ENCODE assay signal across 3 cellular contexts in genomic region chr10:4781955-4782354, GRCh38.
TF ChIP-seq lines count a peak whose summit lies in the region.

No MANE protein-coding gene starts in this region.

TF ChIP-seq in SK-N-SH, 30 proteins besides CTCF, POLR2A, EP300 and RAD21:
- TF ChIP-seq RFX5 (IDR thresholded peaks at IDR 0.05; ENCODE audit: low read length), result no peak
- TF ChIP-seq MEF2A (IDR thresholded peaks at IDR 0.05; ENCODE audit: borderline replicate concordance, low read depth), result no peak
- no peak for TF ChIP-seq RXRA (IDR thresholded peaks at IDR 0.05; ENCODE audit: borderline replicate concordance, low read depth)
- TF ChIP-seq TEAD4 (IDR thresholded peaks at IDR 0.05; ENCODE audit: borderline replicate concordance, insufficient read depth), result no peak
- no peak for TF ChIP-seq FOXJ3 (CRISPR knock-in tag; IDR thresholded peaks at IDR 0.05)
- no peak for TF ChIP-seq YY1 (IDR thresholded peaks at IDR 0.05; ENCODE audit: low read depth)
- no peak for TF ChIP-seq NRF1 (IDR thresholded peaks at IDR 0.05; ENCODE audit: low read depth, low read length)
- TF ChIP-seq, protein P1, sequence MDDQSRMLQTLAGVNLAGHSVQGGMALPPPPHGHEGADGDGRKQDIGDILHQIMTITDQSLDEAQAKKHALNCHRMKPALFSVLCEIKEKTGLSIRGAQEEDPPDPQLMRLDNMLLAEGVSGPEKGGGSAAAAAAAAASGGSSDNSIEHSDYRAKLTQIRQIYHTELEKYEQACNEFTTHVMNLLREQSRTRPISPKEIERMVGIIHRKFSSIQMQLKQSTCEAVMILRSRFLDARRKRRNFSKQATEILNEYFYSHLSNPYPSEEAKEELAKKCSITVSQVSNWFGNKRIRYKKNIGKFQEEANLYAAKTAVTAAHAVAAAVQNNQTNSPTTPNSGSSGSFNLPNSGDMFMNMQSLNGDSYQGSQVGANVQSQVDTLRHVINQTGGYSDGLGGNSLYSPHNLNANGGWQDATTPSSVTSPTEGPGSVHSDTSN (IDR thresholded peaks at IDR 0.05), result no peak
- no peak for TF ChIP-seq GABPA (IDR thresholded peaks at IDR 0.05; ENCODE audit: low read depth)
- TF ChIP-seq TCF12 (IDR thresholded peaks at IDR 0.05), result no peak

TF ChIP-seq in SK-N-SH treated with all-trans-retinoic acid at 6 μM for 48 hours, 23 proteins besides CTCF, POLR2A, EP300 and RAD21 (continues in another document):
- TF ChIP-seq PPARA (CRISPR knock-in tag; IDR thresholded peaks at IDR 0.05; ENCODE audit: borderline replicate concordance) (no peak), TOX (CRISPR knock-in tag; IDR thresholded peaks at IDR 0.05; ENCODE audit: borderline replicate concordance) (no peak), ZFP3 (CRISPR knock-in tag; IDR thresholded peaks at IDR 0.05) (no peak), RARB (CRISPR knock-in tag; IDR thresholded peaks at IDR 0.05) (no peak), CSRNP3 (CRISPR knock-in tag; IDR thresholded peaks at IDR 0.05) (no peak), SNAI2 (CRISPR knock-in tag; IDR thresholded peaks at IDR 0.05) (no peak), TCF4 (CRISPR knock-in tag; IDR thresholded peaks at IDR 0.05; ENCODE audit: borderline replicate concordance) (no peak), TSHZ2 (CRISPR knock-in tag; IDR thresholded peaks at IDR 0.05) (no peak), ESRRG (CRISPR knock-in tag; IDR thresholded peaks at IDR 0.05) (no peak), CREB5 (CRISPR knock-in tag; IDR thresholded peaks at IDR 0.05; ENCODE audit: low read depth) (no peak), ZFP30 (CRISPR knock-in tag; IDR thresholded peaks at IDR 0.05) (no peak), PATZ1 (CRISPR knock-in tag; IDR thresholded peaks at IDR 0.05; ENCODE audit: borderline replicate concordance) (no peak), ZNF8 (CRISPR knock-in tag; IDR thresholded peaks at IDR 0.05) (no peak)
- TF ChIP-seq, protein P2, sequence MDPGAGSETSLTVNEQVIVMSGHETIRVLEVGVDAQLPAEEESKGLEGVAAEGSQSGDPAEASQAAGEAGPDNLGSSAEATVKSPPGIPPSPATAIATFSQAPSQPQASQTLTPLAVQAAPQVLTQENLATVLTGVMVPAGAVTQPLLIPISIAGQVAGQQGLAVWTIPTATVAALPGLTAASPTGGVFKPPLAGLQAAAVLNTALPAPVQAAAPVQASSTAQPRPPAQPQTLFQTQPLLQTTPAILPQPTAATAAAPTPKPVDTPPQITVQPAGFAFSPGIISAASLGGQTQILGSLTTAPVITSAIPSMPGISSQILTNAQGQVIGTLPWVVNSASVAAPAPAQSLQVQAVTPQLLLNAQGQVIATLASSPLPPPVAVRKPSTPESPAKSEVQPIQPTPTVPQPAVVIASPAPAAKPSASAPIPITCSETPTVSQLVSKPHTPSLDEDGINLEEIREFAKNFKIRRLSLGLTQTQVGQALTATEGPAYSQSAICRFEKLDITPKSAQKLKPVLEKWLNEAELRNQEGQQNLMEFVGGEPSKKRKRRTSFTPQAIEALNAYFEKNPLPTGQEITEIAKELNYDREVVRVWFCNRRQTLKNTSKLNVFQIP (CRISPR knock-in tag; IDR thresholded peaks at IDR 0.05; ENCODE audit: borderline replicate concordance, low read depth), result no peak

TF ChIP-seq in endothelial cell of umbilical vein, 7 proteins besides CTCF, POLR2A, EP300 and RAD21:
- TF ChIP-seq JUN (IDR thresholded peaks at IDR 0.05; ENCODE audit: borderline replicate concordance, insufficient read depth, insufficient read length, low read depth) (no peak), GATA2 (IDR thresholded peaks at IDR 0.05; ENCODE audit: insufficient read depth, insufficient read length, low read depth, low read length) (no peak), FOS (IDR thresholded peaks at IDR 0.05; ENCODE audit: borderline replicate concordance, insufficient read depth, low read length) (no peak), EZH2 (IDR thresholded peaks at IDR 0.05; ENCODE audit: borderline replicate concordance, low read depth, low read length, severe bottlenecking) (no peak), POLR2AphosphoS5 (IDR thresholded peaks at IDR 0.05; ENCODE audit: insufficient read depth, low read depth, low read length) (no peak), MAX (IDR thresholded peaks at IDR 0.05; ENCODE audit: insufficient read depth, insufficient read length) (no peak), MYC (IDR thresholded peaks at IDR 0.05; ENCODE audit: low read depth, low read length) (no peak)
